ENCODE assay signal across 15 cellular contexts in the genomic region with DNA sequence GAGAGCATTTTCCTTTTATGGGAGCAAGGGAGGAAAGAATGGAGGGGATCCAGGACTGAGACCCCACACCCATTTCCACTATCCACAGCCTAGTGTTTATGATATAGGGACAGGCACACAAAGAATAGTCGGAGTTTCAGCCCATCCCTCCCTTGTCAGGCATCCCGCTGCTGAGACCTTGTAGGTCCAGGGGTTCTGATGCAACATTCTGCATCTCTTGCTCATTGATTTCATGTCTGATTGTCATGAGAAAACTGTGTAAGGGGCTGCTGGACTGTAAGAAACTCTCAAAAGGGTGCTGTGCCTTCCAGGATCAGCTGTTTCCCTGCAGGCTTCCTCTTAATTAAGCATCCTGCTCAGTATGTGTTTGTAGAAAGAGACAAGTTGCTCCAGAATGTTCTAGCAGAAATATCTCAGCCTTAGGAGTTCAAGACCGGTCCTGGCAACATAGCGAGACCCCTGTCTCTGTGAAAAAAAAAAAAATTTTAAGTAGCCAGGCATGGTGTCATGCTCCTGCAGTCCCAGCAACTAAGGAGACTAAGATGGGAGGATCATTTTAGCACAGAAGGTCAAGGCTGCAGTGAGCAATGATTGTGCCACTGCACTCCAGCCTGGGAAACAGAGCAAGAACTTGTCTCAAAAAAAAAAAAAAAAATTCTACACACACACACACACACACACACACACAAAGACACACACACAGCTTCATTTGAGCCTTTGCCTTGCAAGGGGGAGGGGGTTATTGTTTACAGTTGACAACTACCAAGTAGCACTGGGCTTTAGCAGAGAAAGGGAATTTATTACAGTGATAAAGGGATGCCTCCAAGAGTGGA. TPM values are rescaled to one million over a fixed set of nuclear protein-coding genes. Genes with fewer than 3 reads are reported as not detected.
DNase-seq lines count a peak whose midpoint lies in the region; ATAC-seq and TF ChIP-seq lines count a peak whose summit lies in the region.
"Had no signal": no experiment of that assay in that cellular context is flagged by ENCODE, and none has a peak within 500 bp of the region (broad histone marks: within the 10 kb centered on the region; RNA-seq: fewer than 3 reads in every experiment).

No MANE protein-coding gene starts in this region.

- H3K27ac Mint-ChIP-seq in MCF 10A (ENCODE audit: low read depth, unreplicated experiment), result no peak overlapping the region
- H3K27ac Mint-ChIP-seq in endodermal cell, result peak overlapping the region; percentile 28
- H3K27ac Mint-ChIP-seq: activated CD8-positive, alpha-beta T cell treated with anti-CD3 and anti-CD28 coated beads, Interleukin-2, amount 10 ng/mL, durations not matched to agents 7 days and 5 days; activated T-helper 17 cell treated with anti-CD3 and anti-CD28 coated beads, Interleukin-2, amount 50 U/mL, for 72 hours had no signal

- H4K20me1 ChIP-seq in PC-9 (ENCODE audit: insufficient read depth), result no peaks in the 10 kb centered on the region
- H4K20me1 ChIP-seq in smooth muscle cell (ENCODE audit: low read depth), result no peaks in the 10 kb centered on the region

- H3K27ac ChIP-seq in breast epithelium (no peak overlapping the region), PC-9 (peak overlapping the region; percentile 32; the same call in 1 of the 2 replicates), endodermal cell (ENCODE audit: low read depth, low read length) (peak overlapping the region; percentile 68), smooth muscle cell (ENCODE audit: low read depth) (peak overlapping the region; percentile 35)
- H3K27ac ChIP-seq: coronary artery, KMS-11, uterus had no signal

- H3K4me3 Mint-ChIP-seq in MCF 10A (ENCODE audit: unreplicated experiment) (no peak overlapping the region), endodermal cell (no peak overlapping the region)
- H3K4me3 Mint-ChIP-seq: activated CD8-positive, alpha-beta T cell treated with anti-CD3 and anti-CD28 coated beads, Interleukin-2, amount 10 ng/mL, durations not matched to agents 7 days and 5 days; activated T-helper 17 cell treated with anti-CD3 and anti-CD28 coated beads, Interleukin-2, amount 50 U/mL, for 72 hours had no signal

- H3K27me3 Mint-ChIP-seq in MCF 10A (ENCODE audit: insufficient read depth, unreplicated experiment), result no peaks in the 10 kb centered on the region
- H3K27me3 Mint-ChIP-seq in endodermal cell (ENCODE audit: insufficient read depth), result no peaks in the 10 kb centered on the region
- H3K27me3 Mint-ChIP-seq: activated T-helper 17 cell treated with anti-CD3 and anti-CD28 coated beads, Interleukin-2, amount 50 U/mL, for 72 hours had no signal

- H2AFZ ChIP-seq in PC-9, result no peak overlapping the region
- no peak overlapping the region for H2AFZ ChIP-seq in smooth muscle cell (ENCODE audit: low read depth)

- H3K4me1 ChIP-seq in breast epithelium (no peaks in the 10 kb centered on the region), PC-9 (replicated peaks; ENCODE audit: insufficient read depth) (peaks cover 10% of the 10 kb centered on the region), endodermal cell (ENCODE audit: control insufficient read depth, insufficient read depth, low read length) (no peaks in the 10 kb centered on the region), smooth muscle cell (ENCODE audit: low read depth) (peaks cover 5% of the 10 kb centered on the region), BE2C (no peaks in the 10 kb centered on the region)
- H3K4me1 ChIP-seq: uterus had no signal

- WGBS in endodermal cell (ENCODE audit: insufficient coverage in 1 of 2, insufficient read length in 1 of 2), 2 experiments, result 81 to 93% methylated on average over 4 of the region's 4 CpGs
- WGBS in smooth muscle cell (ENCODE audit: low lambda C conversion rate), result 48% methylated on average over 4 of the region's 4 CpGs

- TF ChIP-seq CTCF in MCF 10A (IDR thresholded peaks at IDR 0.05; ENCODE audit: unreplicated experiment) (no peak), breast epithelium (IDR thresholded peaks at IDR 0.05) (no peak), PC-9 (conservative IDR thresholded peaks at IDR 0.05) (no peak), endodermal cell (conservative IDR thresholded peaks at IDR 0.05) (no peak), smooth muscle cell (IDR thresholded peaks at IDR 0.05; ENCODE audit: borderline replicate concordance, insufficient read depth, poor library complexity, severe bottlenecking) (no peak), BE2C (IDR thresholded peaks at IDR 0.05; ENCODE audit: low read depth, low read length) (no peak)

- TF ChIP-seq POLR2A in breast epithelium (IDR thresholded peaks at IDR 0.05), result no peak

- H3K79me2 ChIP-seq in PC-9 (ENCODE audit: low read depth) (no peaks in the 10 kb centered on the region), smooth muscle cell (ENCODE audit: low read depth) (no peaks in the 10 kb centered on the region)

- H3K9ac ChIP-seq in endodermal cell (ENCODE audit: extremely low read depth, low read length, poor library complexity, severe bottlenecking), result no peak overlapping the region
- no peak overlapping the region for H3K9ac ChIP-seq in smooth muscle cell (ENCODE audit: low read depth)
- H3K9ac ChIP-seq: KMS-11 had no signal

- no peaks in the 10 kb centered on the region for H3K27me3 ChIP-seq in breast epithelium
- H3K27me3 ChIP-seq in PC-9 (ENCODE audit: insufficient read depth, low read depth), result no peaks in the 10 kb centered on the region
- no peaks in the 10 kb centered on the region for H3K27me3 ChIP-seq in endodermal cell (ENCODE audit: control insufficient read depth, insufficient read depth, low read length, poor library complexity, severe bottlenecking)
- no peaks in the 10 kb centered on the region for H3K27me3 ChIP-seq in smooth muscle cell (ENCODE audit: low read depth)
- H3K27me3 ChIP-seq in BE2C, result no peaks in the 10 kb centered on the region
- H3K27me3 ChIP-seq: uterus had no signal

- intact Hi-C loops in MCF 10A (cut with micrococcal nuclease), result no loop called here
- intact Hi-C loops in breast epithelium (cut with DNase I; ENCODE audit: low total_unique reads), result loop anchor here (5.0 to 10.0 kb wide), 2 partner anchors 95 to 287 kb away; a partner anchor contains a TSS
- intact Hi-C loops in PC-9 (cut with micrococcal nuclease; ENCODE audit: unreplicated experiment), result no loop called here

- BruUV-seq in MCF 10A (replicated peaks; lab: Mats Ljungman, UMichigan) (no TSS peak), PC-9 (replicated peaks; lab: Mats Ljungman, UMichigan) (no TSS peak)

- POLR2A ChIA-PET in MCF 10A (lab: Yijun Ruan, JAX), result interaction anchor here (0.6 to 1.3 kb wide), 6 partner anchors 9 to 340 kb away, joined by 3 to 5 read pairs (median 3); no protein-coding TSS in a partner anchor
- POLR2A ChIA-PET in PC-9 (lab: Charles Lee; ENCODE audit: unreplicated experiment), result interaction anchor here (0.6 kb wide), 1 partner anchor 139 kb away, joined by 4 read pairs; no protein-coding TSS in a partner anchor

- no peaks in the 10 kb centered on the region for H3K9me3 ChIP-seq in breast epithelium
- no peaks in the 10 kb centered on the region for H3K9me3 ChIP-seq in PC-9 (ENCODE audit: insufficient read depth, low read depth)
- no peaks in the 10 kb centered on the region for H3K9me3 ChIP-seq in endodermal cell (ENCODE audit: control insufficient read depth, low read length)
- no peaks in the 10 kb centered on the region for H3K9me3 ChIP-seq in smooth muscle cell (replicated peaks; ENCODE audit: low read depth)
- H3K9me3 ChIP-seq in BE2C, result no peaks in the 10 kb centered on the region
- H3K9me3 ChIP-seq: uterus had no signal

- ATAC-seq in HG02610 (IDR thresholded peaks at IDR 0.05; ENCODE audit: unreplicated experiment), result no peak
- ATAC-seq: activated CD8-positive, alpha-beta T cell treated with anti-CD3 and anti-CD28 coated beads, Interleukin-2, amount 10 ng/mL, durations not matched to agents 7 days and 5 days; activated T-helper 17 cell treated with anti-CD3 and anti-CD28 coated beads, Interleukin-2, amount 50 U/mL, for 72 hours; PC-3 had no signal

- H3K36me3 Mint-ChIP-seq in MCF 10A (ENCODE audit: insufficient read depth, unreplicated experiment), result peaks cover 23% of the 10 kb centered on the region
- H3K36me3 Mint-ChIP-seq in endodermal cell (ENCODE audit: low read depth), result no peaks in the 10 kb centered on the region

- CTCF ChIA-PET in MCF 10A (lab: Yijun Ruan, JAX), result no interaction called here
- CTCF ChIA-PET in PC-9 (lab: Charles Lee), result no interaction called here

- peak; percentile 18 for DNase-seq in MCF 10A (ENCODE audit: unreplicated experiment)
- no peak for DNase-seq in breast epithelium (ENCODE audit: low spot score in 2 of 2)
- DNase-seq in PC-9, result no peak
- no peak for DNase-seq in endodermal cell
- no peak for DNase-seq in smooth muscle cell (lab: John Stamatoyannopoulos, UW; ENCODE audit: unreplicated experiment)
- DNase-seq in activated CD4-positive, alpha-beta T cell treated with anti-CD3 and anti-CD28 coated beads for 1 hour, result no peak
- DNase-seq in BE2C, result no peak
- DNase-seq: activated CD8-positive, alpha-beta T cell treated with anti-CD3 and anti-CD28 coated beads, Interleukin-2, amount 10 ng/mL, durations not matched to agents 7 days and 5 days; hippocampal formation; PC-3; uterus had no signal

- H3K4me3 ChIP-seq in breast epithelium (no peak overlapping the region), PC-9 (no peak overlapping the region), endodermal cell (ENCODE audit: low read length) (no peak overlapping the region), smooth muscle cell (no peak overlapping the region), BE2C (ENCODE audit: low read depth, low read length) (no peak overlapping the region)
- H3K4me3 ChIP-seq: coronary artery, uterus had no signal

- H3K4me2 ChIP-seq in PC-9 (no peak overlapping the region), smooth muscle cell (no peak overlapping the region)
- H3K4me2 ChIP-seq: KMS-11 had no signal

- H3K4me1 Mint-ChIP-seq in MCF 10A (ENCODE audit: insufficient read depth, unreplicated experiment), result peaks cover 6% of the 10 kb centered on the region
- peaks cover 3% of the 10 kb centered on the region for H3K4me1 Mint-ChIP-seq in endodermal cell

- no peaks in the 10 kb centered on the region for H3K36me3 ChIP-seq in breast epithelium
- H3K36me3 ChIP-seq in PC-9 (ENCODE audit: low read depth), result no peaks in the 10 kb centered on the region
- H3K36me3 ChIP-seq in endodermal cell (ENCODE audit: control insufficient read depth, insufficient read depth, low read length), result no peaks in the 10 kb centered on the region
- H3K36me3 ChIP-seq in smooth muscle cell (ENCODE audit: low read depth), result no peaks in the 10 kb centered on the region
- H3K36me3 ChIP-seq in BE2C, result no peaks in the 10 kb centered on the region
- H3K36me3 ChIP-seq: uterus had no signal

- H3K9me2 ChIP-seq in PC-9 (ENCODE audit: insufficient read depth), result no peaks in the 10 kb centered on the region

- H3F3A ChIP-seq in PC-9 (ENCODE audit: insufficient read depth, low read depth) (peaks cover 17% of the 10 kb centered on the region; the same call in 1 of the 2 replicates), smooth muscle cell (ENCODE audit: low read depth) (no peaks in the 10 kb centered on the region)

- H3K9me3 Mint-ChIP-seq in MCF 10A (ENCODE audit: unreplicated experiment) (no peaks in the 10 kb centered on the region), endodermal cell (no peaks in the 10 kb centered on the region)
- H3K9me3 Mint-ChIP-seq: activated T-helper 17 cell treated with anti-CD3 and anti-CD28 coated beads, Interleukin-2, amount 50 U/mL, for 72 hours had no signal

RNA-seq across cellular contexts. Expression of a gene that starts 5.1 kb away (rescaled TPM):
- total RNA-seq in MCF 10A (2022), result 53.2 and 73.8 TPM in 2 replicates
- 10 to 100 TPM; 59.0 to 72.4 (median 64.0) TPM for total RNA-seq in breast epithelium
- 65.2 and 70.9 TPM in 2 replicates for total RNA-seq in PC-9 (2021)
- 10 to 100 TPM; 73.1 to 73.6 TPM for total RNA-seq in endodermal cell
- 40.2 TPM for polyA plus RNA-seq in endodermal cell (2013, experiment 1 of 2)
- 31.3 TPM for polyA plus RNA-seq in endodermal cell (2013, experiment 2 of 2)
- total RNA-seq in smooth muscle cell, result 29.1 and 31.2 TPM in 2 replicates
- polyA plus RNA-seq in smooth muscle cell, result 13.9 and 21.2 TPM in 2 replicates
- 73.0 TPM for polyA plus RNA-seq in BE2C (2012; ENCODE audit: insufficient read depth, insufficient read length, low read depth)

Comparison
In these comparisons a context has a peak if more than half of its experiments do, and no peak if none do; other contexts are left out.
1. H3K27ac ChIP-seq: peak in PC-9 (single experiment), endodermal cell (single experiment) and smooth muscle cell (single experiment); none in breast epithelium (0 of 2).